Comparison of ENCODE assay signal across 2 cellular contexts in genomic region chr1:27612718-27613117, GRCh38.
TF ChIP-seq lines count a peak whose summit lies in the region.

No MANE protein-coding gene starts in this region.

TF ChIP-seq in GM12878, 131 proteins besides CTCF, POLR2A, EP300 and RAD21:
- TF ChIP-seq NRF1 (conservative IDR thresholded peaks at IDR 0.05; ENCODE audit: low read depth, low read length) (no peak), ATF2 (IDR thresholded peaks at IDR 0.05; ENCODE audit: low read length) (no peak), MLLT1 (IDR thresholded peaks at IDR 0.05) (no peak), TAF1 (IDR thresholded peaks at IDR 0.05; ENCODE audit: borderline replicate concordance, low read depth, low read length) (no peak), ZNF622 (IDR thresholded peaks at IDR 0.05) (no peak)

TF ChIP-seq in SK-N-SH, 30 proteins besides CTCF, POLR2A, EP300 and RAD21:
- TF ChIP-seq YY1 (IDR thresholded peaks at IDR 0.05; ENCODE audit: low read depth) (no peak), NRF1 (IDR thresholded peaks at IDR 0.05; ENCODE audit: low read depth, low read length) (no peak), FOSL2 (IDR thresholded peaks at IDR 0.05; ENCODE audit: borderline replicate concordance, low read depth) (no peak), MEF2A (IDR thresholded peaks at IDR 0.05; ENCODE audit: borderline replicate concordance, low read depth) (no peak), TCF12 (IDR thresholded peaks at IDR 0.05) (no peak), EZH2phosphoT487 (IDR thresholded peaks at IDR 0.05; ENCODE audit: borderline replicate concordance, low read depth) (no peak), FOXJ3 (CRISPR knock-in tag; IDR thresholded peaks at IDR 0.05) (no peak), ZBTB33 (IDR thresholded peaks at IDR 0.05; ENCODE audit: borderline replicate concordance, low read depth) (no peak), RXRA (IDR thresholded peaks at IDR 0.05; ENCODE audit: borderline replicate concordance, low read depth) (no peak)
